In genomic region chr17:32143525-32143865, GRCh38 we compare ENCODE assay signal across 7 cellular contexts. TPM values are rescaled to one million over a fixed set of nuclear protein-coding genes. Genes with fewer than 3 reads are reported as not detected.
A peak's percentile ranks its signal among the peaks of the same experiment; 100 is the strongest.
DNase-seq lines count a peak whose midpoint lies in the region; ATAC-seq and TF ChIP-seq lines count a peak whose summit lies in the region.

No MANE protein-coding gene starts in this region.

- H3K27me3 Mint-ChIP-seq in HFFc6 (ENCODE audit: insufficient read depth): no peaks in the 10 kb centered on the region; the same call in 1 of the 2 replicates
- no peaks in the 10 kb centered on the region for H3K27me3 Mint-ChIP-seq in stimulated activated memory B cell treated with anti-CD40 and anti-IgM and Interleukin-4, amounts not matched to agents 10 μg/mL and 1 μg/mL and 100 μg/mL, for 72 hours

- TF ChIP-seq CTCF in HFFc6 (IDR thresholded peaks at IDR 0.05) (no peak), WERI-Rb-1 (IDR thresholded peaks at IDR 0.05; ENCODE audit: low read depth, low read length) (no peak), gastroesophageal sphincter (IDR thresholded peaks at IDR 0.05) (no peak)

- H3K27ac Mint-ChIP-seq in HFFc6: peak overlapping the region; percentile 80; the same call in 1 of the 2 replicates
- H3K27ac Mint-ChIP-seq in stimulated activated memory B cell treated with anti-CD40 and anti-IgM and Interleukin-4, amounts not matched to agents 10 μg/mL and 1 μg/mL and 100 μg/mL, for 72 hours: peak overlapping the region; percentile 94

- H3K36me3 Mint-ChIP-seq in HFFc6 (ENCODE audit: low read depth): no peaks in the 10 kb centered on the region
- no peaks in the 10 kb centered on the region for H3K36me3 Mint-ChIP-seq in stimulated activated memory B cell treated with anti-CD40 and anti-IgM and Interleukin-4, amounts not matched to agents 10 μg/mL and 1 μg/mL and 100 μg/mL, for 72 hours

- no peaks in the 10 kb centered on the region for H3K9me3 Mint-ChIP-seq in HFFc6
- H3K9me3 Mint-ChIP-seq in stimulated activated memory B cell treated with anti-CD40 and anti-IgM and Interleukin-4, amounts not matched to agents 10 μg/mL and 1 μg/mL and 100 μg/mL, for 72 hours: no peaks in the 10 kb centered on the region

- no peaks in the 10 kb centered on the region for H3K9me3 ChIP-seq in WERI-Rb-1 (ENCODE audit: severe bottlenecking)
- H3K9me3 ChIP-seq in gastroesophageal sphincter: no peaks in the 10 kb centered on the region

- peaks cover 2 to 50% (median 18%) of the 10 kb centered on the region in 3 donors for H3K4me1 ChIP-seq in gastroesophageal sphincter

- ATAC-seq in gastroesophageal sphincter: no peak
- ATAC-seq in stimulated activated memory B cell treated with anti-CD40 and anti-IgM and Interleukin-4, amounts not matched to agents 10 μg/mL and 1 μg/mL and 100 μg/mL, for 72 hours: no peak

- no peak for DNase-seq in HFFc6
- DNase-seq in WERI-Rb-1: no peak
- DNase-seq in stimulated activated CD4-positive, alpha-beta T cell treated with anti-CD3 and anti-CD28 coated beads, Interleukin-2, amount 100 ng/mL, for 48 hours: no peak
- DNase-seq in activated gamma-delta T cell (lab: John Stamatoyannopoulos, UW): no peak
- DNase-seq in hypothalamus (lab: John Stamatoyannopoulos, UW): no peak

- no peak for TF ChIP-seq EP300 in gastroesophageal sphincter (IDR thresholded peaks at IDR 0.05)

- 10 to 36% methylated on average over 6 of the region's 6 CpGs for WGBS in gastroesophageal sphincter (ENCODE audit: low coverage in 1 of 2), 2 donors

- peak overlapping the region; percentile 91 for H3K27ac ChIP-seq in WERI-Rb-1
- H3K27ac ChIP-seq in gastroesophageal sphincter: peak overlapping the region in 2 of 4 donors; percentile 90

- H3K36me3 ChIP-seq in WERI-Rb-1 (peaks cover 26% of the 10 kb centered on the region), gastroesophageal sphincter (no peaks in the 10 kb centered on the region)

- peak overlapping the region; percentile 88 for H3K4me3 ChIP-seq in WERI-Rb-1 (ENCODE audit: low read depth, low read length)
- peak overlapping the region; percentile 70 to 99 for H3K4me3 ChIP-seq in gastroesophageal sphincter

- H3K27me3 ChIP-seq in WERI-Rb-1 (ENCODE audit: insufficient read depth, low read depth, severe bottlenecking) (no peaks in the 10 kb centered on the region), gastroesophageal sphincter (no peaks in the 10 kb centered on the region)

- H3K4me3 Mint-ChIP-seq in HFFc6: peak overlapping the region; percentile 97
- H3K4me3 Mint-ChIP-seq in stimulated activated memory B cell treated with anti-CD40 and anti-IgM and Interleukin-4, amounts not matched to agents 10 μg/mL and 1 μg/mL and 100 μg/mL, for 72 hours: peak overlapping the region; percentile 95

- peaks cover 27% of the 10 kb centered on the region for H3K4me1 Mint-ChIP-seq in HFFc6 (ENCODE audit: low read depth)
- peaks cover 24% of the 10 kb centered on the region for H3K4me1 Mint-ChIP-seq in stimulated activated memory B cell treated with anti-CD40 and anti-IgM and Interleukin-4, amounts not matched to agents 10 μg/mL and 1 μg/mL and 100 μg/mL, for 72 hours

- no peak for TF ChIP-seq POLR2A in gastroesophageal sphincter (IDR thresholded peaks at IDR 0.05)

RNA-seq across cellular contexts. Expression of gene RHOT1, which starts 1.2 kb away (rescaled TPM):
- 10 to 100 TPM; 20.8 to 26.8 (median 23.6) TPM for total RNA-seq in HFFc6 (2021; fragmentation: NEBNext Ultra II Directional; extraction: Animal tissue kit (Norgen Biotek cat#: 25700))
- 10 to 100 TPM; 34.4 to 58.3 (median 46.0) TPM for total RNA-seq in gastroesophageal sphincter
